9 cellular contexts compared by ENCODE assay signal in genomic region chr2:85886585-85886984, GRCh38. TPM values are rescaled to one million over a fixed set of nuclear protein-coding genes. Genes with fewer than 3 reads are reported as not detected.
DNase-seq lines count a peak whose midpoint lies in the region; ATAC-seq and TF ChIP-seq lines count a peak whose summit lies in the region.
"Had no signal": no experiment of that assay in that cellular context is flagged by ENCODE, and none has a peak within 500 bp of the region (broad histone marks: within the 10 kb centered on the region; RNA-seq: fewer than 3 reads in every experiment).

No MANE protein-coding gene starts in this region.

- no peak for ATAC-seq in T-cell (replicated peaks in 1 of 4)
- peak; percentile 53 for ATAC-seq in left lung
- ATAC-seq in HG02642 (IDR thresholded peaks at IDR 0.05; ENCODE audit: poor library complexity, unreplicated experiment), result no peak

- peaks cover 4 to 59% of the 10 kb centered on the region in 2 donors for H3K4me1 ChIP-seq in left lung

- peak overlapping the region; percentile 86 to 89 for H3K27ac ChIP-seq in left lung

- no peaks in the 10 kb centered on the region for H3K9me3 Mint-ChIP-seq in T-cell

- POLR2A ChIA-PET in T-cell (lab: Charles Lee), result interaction anchor here (0.5 to 1.6 kb wide), 3 partner anchors 149 to 449 kb away, joined by 3 to 6 read pairs (median 5); no protein-coding TSS in a partner anchor

- CTCF ChIA-PET in T-cell (lab: Charles Lee), result interaction anchor here (0.6 to 7.2 kb wide), 8 partner anchors 9 to 998 kb away, joined by 3 to 59 read pairs (median 11); no protein-coding TSS in a partner anchor

- H3K36me3 Mint-ChIP-seq in T-cell, result peaks cover 16% of the 10 kb centered on the region

- H3K4me1 Mint-ChIP-seq in T-cell, result peaks cover 59 to 68% (median 62%) of the 10 kb centered on the region in 3 donors

- H3K4me3 ChIP-seq in left lung, result peak overlapping the region; percentile 73 to 76

- H3K27ac Mint-ChIP-seq in T-cell, result peak overlapping the region; percentile 23 to 70

- DNase-seq in EH (ENCODE audit: low read depth) (peak; percentile 98), T-cell (peak in 13 of 34 experiments; percentile 12 to 57 (median 26)), astrocyte of the hippocampus (ENCODE audit: low read depth, low spot score) (peak; percentile 89), left lung (peak in 1 of 2 donors; percentile 76), NCI-H82 treated with DMSO at 0.1 percent for 48 hours (lab: John Stamatoyannopoulos, UW; ENCODE audit: unreplicated experiment) (no peak), NCI-H510A treated with DMSO at 0.1 percent for 48 hours (lab: John Stamatoyannopoulos, UW) (no peak)
- DNase-seq in stimulated activated CD4-positive, alpha-beta T cell treated with anti-CD3 and anti-CD28 coated beads, TNF-alpha, amount 100 ng/mL, for 24 hours (ENCODE audit: low read depth in 3 of 3), result peak; percentile 40 to 63 (median 55)

- H3K9me3 ChIP-seq in left lung, result peaks cover 0 to 6% of the 10 kb centered on the region in 2 donors
- H3K9me3 ChIP-seq: pancreas had no signal

- intact Hi-C loops in left lung (cut with DNase I), result no loop called here

- H3K27me3 Mint-ChIP-seq in T-cell, result no peaks in the 10 kb centered on the region

- TF ChIP-seq CTCF in left lung (IDR thresholded peaks at IDR 0.05), result no peak

- H3K27me3 ChIP-seq in left lung, result peaks cover 0 to 35% of the 10 kb centered on the region in 2 donors
- H3K27me3 ChIP-seq: pancreas had no signal

- H3K36me3 ChIP-seq in left lung, result peaks cover 0 to 8% of the 10 kb centered on the region in 2 donors
- H3K36me3 ChIP-seq: pancreas had no signal

- peak overlapping the region; percentile 90 to 95 (median 92) for H3K4me3 Mint-ChIP-seq in T-cell

RNA-seq across cellular contexts. Expression of gene ST3GAL5, which starts 2.2 kb away (rescaled TPM):
- total RNA-seq in T-cell (10 to 100 TPM; 22.8 to 56.2 (median 31.9) TPM), left lung (100 to 1,000 TPM in 1 of 2 donors, 10 to 100 TPM in 1; 58.4 to 102 TPM)

Comparison
In these comparisons a context has a peak if more than half of its experiments do, and no peak if none do; other contexts are left out.
1. DNase-seq: peak in EH (single experiment), astrocyte of the hippocampus (single experiment) and stimulated activated CD4-positive, alpha-beta T cell treated with anti-CD3 and anti-CD28 coated beads, TNF-alpha, amount 100 ng/mL, for 24 hours (3 of 3); none in NCI-H82 treated with DMSO at 0.1 percent for 48 hours (single experiment) and NCI-H510A treated with DMSO at 0.1 percent for 48 hours (single experiment).